In genomic region chr13:67228909-67229308, GRCh38 we compare ENCODE assay signal across 10 cellular contexts. TPM values are rescaled to one million over a fixed set of nuclear protein-coding genes. Genes with fewer than 3 reads are reported as not detected.
DNase-seq lines count a peak whose midpoint lies in the region; ATAC-seq and TF ChIP-seq lines count a peak whose summit lies in the region.
"Had no signal": no experiment of that assay in that cellular context is flagged by ENCODE, and none has a peak within 500 bp of the region (broad histone marks: within the 10 kb centered on the region; RNA-seq: fewer than 3 reads in every experiment).

No MANE protein-coding gene starts in this region.

- intact Hi-C loops in CD4-positive, alpha-beta memory T cell (cut with micrococcal nuclease) = no loop called here

- H4K20me1 ChIP-seq in Loucy (ENCODE audit: insufficient read depth, low read length, poor library complexity, severe bottlenecking) (no peaks in the 10 kb centered on the region), neural progenitor cell (ENCODE audit: low read depth) (no peaks in the 10 kb centered on the region)

- H3K9me3 ChIP-seq in Loucy (ENCODE audit: insufficient read depth, low read depth, low read length) = no peaks in the 10 kb centered on the region
- no peaks in the 10 kb centered on the region for H3K9me3 ChIP-seq in neural progenitor cell (ENCODE audit: low read depth)
- H3K9me3 ChIP-seq in CD4-positive, alpha-beta memory T cell (ENCODE audit: control insufficient read depth in 1 of 2, low read length in 2 of 2) = no peaks in the 10 kb centered on the region

- POLR2A ChIA-PET in AG04449 (lab: Yijun Ruan, JAX) = no interaction called here
- POLR2A ChIA-PET in CD4-positive, alpha-beta memory T cell (lab: Charles Lee; ENCODE audit: partially characterized antibody) = no interaction called here

- H3K4me3 Mint-ChIP-seq in neural progenitor cell = no peak overlapping the region
- H3K4me3 Mint-ChIP-seq in CD4-positive, alpha-beta memory T cell = no peak overlapping the region
- H3K4me3 Mint-ChIP-seq in HFFc6 = no peak overlapping the region
- H3K4me3 Mint-ChIP-seq: activated B cell treated with CpG ODN at 0.5 μM for 24 hours, brain had no signal

- H3K36me3 ChIP-seq in Loucy (ENCODE audit: insufficient read depth, low read length) (no peaks in the 10 kb centered on the region), neural progenitor cell (no peaks in the 10 kb centered on the region)
- H3K36me3 ChIP-seq in CD4-positive, alpha-beta memory T cell (ENCODE audit: insufficient read depth, low read length) = no peaks in the 10 kb centered on the region

- H3F3A ChIP-seq in Loucy (ENCODE audit: low read depth) = no peaks in the 10 kb centered on the region
- peaks cover 10% of the 10 kb centered on the region for H3F3A ChIP-seq in neural progenitor cell (ENCODE audit: low read depth)

- H3K4me3 ChIP-seq in AG04449 (ENCODE audit: low read depth, low read length) (peak overlapping the region; percentile 75), Loucy (ENCODE audit: low read length, poor library complexity, severe bottlenecking) (peak overlapping the region; percentile 76), coronary artery (peak overlapping the region; percentile 83), neural progenitor cell (peak overlapping the region; percentile 56)
- no peak overlapping the region for H3K4me3 ChIP-seq in CD4-positive, alpha-beta memory T cell (ENCODE audit: low read length in 2 of 2)

- H3K4me1 ChIP-seq in Loucy (ENCODE audit: insufficient read depth, low read length, poor library complexity, severe bottlenecking) (peaks cover 16% of the 10 kb centered on the region), neural progenitor cell (peaks cover 19% of the 10 kb centered on the region)
- H3K4me1 ChIP-seq in CD4-positive, alpha-beta memory T cell (ENCODE audit: insufficient read depth, low read length) = peaks cover 15% of the 10 kb centered on the region

- H3K27ac Mint-ChIP-seq in neural progenitor cell (no peak overlapping the region), HFFc6 (no peak overlapping the region)
- H3K27ac Mint-ChIP-seq in CD4-positive, alpha-beta memory T cell = no peak overlapping the region
- H3K27ac Mint-ChIP-seq: activated B cell treated with CpG ODN at 0.5 μM for 24 hours had no signal

- CTCF ChIA-PET in AG04449 (lab: Yijun Ruan, JAX) = interaction anchor here (0.9 to 1.6 kb wide), 3 partner anchors 9 to 1572 kb away, joined by 3 to 6 read pairs (median 4); no protein-coding TSS in a partner anchor
- CTCF ChIA-PET in CD4-positive, alpha-beta memory T cell (lab: Charles Lee; ENCODE audit: partially characterized antibody) = interaction anchor here (1.4 to 1.8 kb wide), 2 partner anchors 10 to 23 kb away, joined by 5 to 6 read pairs; no protein-coding TSS in a partner anchor

- H3K9me3 Mint-ChIP-seq in neural progenitor cell (peaks cover 3% of the 10 kb centered on the region), HFFc6 (no peaks in the 10 kb centered on the region)
- H3K9me3 Mint-ChIP-seq in CD4-positive, alpha-beta memory T cell = peaks cover 0 to 2% (median 0%) of the 10 kb centered on the region in 8 donors
- H3K9me3 Mint-ChIP-seq: activated B cell treated with CpG ODN at 0.5 μM for 24 hours, brain had no signal

- peaks cover 29% of the 10 kb centered on the region for H3K4me1 Mint-ChIP-seq in neural progenitor cell
- peaks cover 6 to 14% (median 11%) of the 10 kb centered on the region in 4 donors for H3K4me1 Mint-ChIP-seq in CD4-positive, alpha-beta memory T cell
- peaks cover 20% of the 10 kb centered on the region for H3K4me1 Mint-ChIP-seq in HFFc6 (ENCODE audit: low read depth)

- no peak overlapping the region for H3K27ac ChIP-seq in coronary artery
- H3K27ac ChIP-seq in neural progenitor cell = no peak overlapping the region
- no peak overlapping the region for H3K27ac ChIP-seq in CD4-positive, alpha-beta memory T cell (ENCODE audit: low read depth, low read length)

- ATAC-seq in GM18519 (IDR thresholded peaks at IDR 0.05; ENCODE audit: low FRiP score, unreplicated experiment) (no peak), esophagus mucosa (no peak)

- H3K4me2 ChIP-seq in Loucy (ENCODE audit: low read depth, low read length, poor library complexity, severe bottlenecking) = peak overlapping the region; percentile 90
- peak overlapping the region; percentile 89 for H3K4me2 ChIP-seq in neural progenitor cell

- peaks cover 21% of the 10 kb centered on the region for H3K36me3 Mint-ChIP-seq in neural progenitor cell
- H3K36me3 Mint-ChIP-seq in CD4-positive, alpha-beta memory T cell = peaks cover 0 to 2% of the 10 kb centered on the region in 2 donors
- no peaks in the 10 kb centered on the region for H3K36me3 Mint-ChIP-seq in HFFc6 (ENCODE audit: low read depth)

- H3K9ac ChIP-seq in Loucy (ENCODE audit: low read depth, low read length, poor library complexity, severe bottlenecking) (peak overlapping the region; percentile 59), neural progenitor cell (no peak overlapping the region)

- H3K27me3 Mint-ChIP-seq in neural progenitor cell (ENCODE audit: insufficient read depth, low read depth) (no peaks in the 10 kb centered on the region), HFFc6 (ENCODE audit: insufficient read depth) (no peaks in the 10 kb centered on the region)
- peaks cover 8 to 15% of the 10 kb centered on the region in 2 donors for H3K27me3 Mint-ChIP-seq in CD4-positive, alpha-beta memory T cell

- DNase-seq in AG04449 (ENCODE audit: low read depth, low spot score) = no peak
- no peak for DNase-seq in coronary artery (ENCODE audit: low spot score)
- no peak for DNase-seq in neural progenitor cell (ENCODE audit: low spot score)
- DNase-seq in CD4-positive, alpha-beta memory T cell = no peak
- no peak for DNase-seq in HFFc6
- DNase-seq: activated B cell treated with CpG ODN at 0.5 μM for 24 hours had no signal

- H3K27me3 ChIP-seq in Loucy (ENCODE audit: insufficient read depth, low read length, poor library complexity, severe bottlenecking) (no peaks in the 10 kb centered on the region), neural progenitor cell (peaks cover 56% of the 10 kb centered on the region)
- no peaks in the 10 kb centered on the region for H3K27me3 ChIP-seq in CD4-positive, alpha-beta memory T cell (ENCODE audit: insufficient read depth, low read length)

- TF ChIP-seq CTCF in AG04449 (IDR thresholded peaks at IDR 0.05; ENCODE audit: insufficient read depth, low read length, missing control alignments) (no peak), Loucy (conservative IDR thresholded peaks at IDR 0.05; ENCODE audit: low read length) (no peak), coronary artery (IDR thresholded peaks at IDR 0.05) (no peak), neural progenitor cell (IDR thresholded peaks at IDR 0.05) (no peak), HFFc6 (IDR thresholded peaks at IDR 0.05) (no peak)

- H3K9me2 ChIP-seq in Loucy (replicated peaks; ENCODE audit: low read depth, low read length) = no peaks in the 10 kb centered on the region

- peaks cover 6% of the 10 kb centered on the region; the same call in 1 of the 2 replicates for H3K79me2 ChIP-seq in Loucy (ENCODE audit: insufficient read depth, low read length)
- no peaks in the 10 kb centered on the region for H3K79me2 ChIP-seq in neural progenitor cell (ENCODE audit: low read depth)

- 0 out of 2 replicates have a peak overlapping the region, but pooled peaks have one; percentile 42 for H2AFZ ChIP-seq in Loucy (ENCODE audit: low read length)
- H2AFZ ChIP-seq in neural progenitor cell (replicated peaks) = no peak overlapping the region

RNA-seq across cellular contexts. Expression of gene PCDH9, which starts 1.2 kb away (rescaled TPM):
- total RNA-seq in neural progenitor cell (ENCODE audit: low replicate concordance) = 0.24 and 0.40 TPM in 2 replicates
- total RNA-seq in CD4-positive, alpha-beta memory T cell = under 1 TPM; 0.08 to 0.17 TPM
- under 1 TPM; 0.10 to 0.18 TPM for polyA plus RNA-seq in CD4-positive, alpha-beta memory T cell
- total RNA-seq in HFFc6 (2021; fragmentation: NEBNext Ultra II Directional; extraction: Animal tissue kit (Norgen Biotek cat#: 25700)) = 1 to 10 TPM; 2.0 to 6.7 (median 2.6) TPM
- total RNA-seq in esophagus mucosa = 0.08 TPM

Comparison
In these comparisons a context has a peak if more than half of its experiments do, and no peak if none do; other contexts are left out.
1. H3K4me3 ChIP-seq: peak in AG04449 (single experiment), Loucy (single experiment), coronary artery (single experiment) and neural progenitor cell (single experiment); none in CD4-positive, alpha-beta memory T cell (0 of 2).